In the genomic region with DNA sequence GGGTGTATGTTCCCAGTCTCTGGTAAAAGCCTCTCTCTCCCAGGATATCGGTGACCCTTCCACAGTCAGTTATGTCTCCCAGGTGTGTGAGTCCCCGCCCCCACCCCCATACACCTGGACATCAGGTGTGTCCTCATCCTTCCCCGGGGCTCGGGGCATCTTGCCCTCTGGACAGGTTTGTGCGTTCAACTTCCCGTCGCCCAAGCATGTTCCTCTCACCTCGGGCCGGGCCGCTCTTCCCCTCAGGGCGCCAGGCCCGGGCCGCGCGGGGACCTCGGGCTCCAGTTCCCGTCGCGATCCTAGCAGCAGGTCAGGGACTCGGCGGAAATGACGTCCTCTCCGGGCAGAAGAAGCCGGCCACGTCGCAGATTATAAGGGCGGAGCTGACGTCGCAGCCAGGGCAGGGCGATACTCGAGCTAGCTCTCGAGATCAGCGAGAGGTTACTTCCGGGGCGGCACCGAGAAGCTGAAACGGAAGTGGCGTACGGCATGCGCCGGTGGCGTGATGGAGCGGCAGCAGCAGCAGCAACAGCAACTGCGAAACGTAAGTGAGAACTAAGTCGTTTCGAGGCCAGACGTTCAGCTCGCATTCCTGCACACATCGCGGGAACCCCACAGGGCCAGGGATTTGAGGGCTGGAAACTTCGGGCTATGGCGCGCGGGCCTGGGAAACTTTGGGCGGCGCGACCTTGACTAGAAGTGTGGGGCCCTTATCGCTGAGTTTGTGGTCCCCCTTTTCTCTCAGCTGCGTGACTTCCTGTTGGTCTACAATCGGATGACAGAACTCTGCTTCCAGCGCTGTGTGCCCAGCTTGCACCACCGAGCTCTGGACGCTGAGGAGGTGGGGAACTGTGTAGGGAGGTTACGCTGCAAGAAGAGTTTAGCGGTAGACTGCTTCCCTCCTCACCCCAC, we compare ENCODE assay signal across 1 cellular context.
A peak's percentile ranks its signal among the peaks of the same experiment; 100 is the strongest.
TF ChIP-seq lines count a peak whose summit lies in the region.

A gene with protein sequence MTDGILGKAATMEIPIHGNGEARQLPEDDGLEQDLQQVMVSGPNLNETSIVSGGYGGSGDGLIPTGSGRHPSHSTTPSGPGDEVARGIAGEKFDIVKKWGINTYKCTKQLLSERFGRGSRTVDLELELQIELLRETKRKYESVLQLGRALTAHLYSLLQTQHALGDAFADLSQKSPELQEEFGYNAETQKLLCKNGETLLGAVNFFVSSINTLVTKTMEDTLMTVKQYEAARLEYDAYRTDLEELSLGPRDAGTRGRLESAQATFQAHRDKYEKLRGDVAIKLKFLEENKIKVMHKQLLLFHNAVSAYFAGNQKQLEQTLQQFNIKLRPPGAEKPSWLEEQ (minus strand): TSS at position 320 of the 912 bp plus-strand sequence. CDS start 910 bp downstream, outside the sequence.
A gene with protein sequence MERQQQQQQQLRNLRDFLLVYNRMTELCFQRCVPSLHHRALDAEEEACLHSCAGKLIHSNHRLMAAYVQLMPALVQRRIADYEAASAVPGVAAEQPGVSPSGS (plus strand): TSS at position 490 of the 912 bp plus-strand sequence. CDS start 16 bp downstream, at position 506.

TF ChIP-seq in HepG2, 621 proteins besides CTCF, POLR2A, EP300 and RAD21 (continued from another document and continues in another):
- TF ChIP-seq, protein P1, sequence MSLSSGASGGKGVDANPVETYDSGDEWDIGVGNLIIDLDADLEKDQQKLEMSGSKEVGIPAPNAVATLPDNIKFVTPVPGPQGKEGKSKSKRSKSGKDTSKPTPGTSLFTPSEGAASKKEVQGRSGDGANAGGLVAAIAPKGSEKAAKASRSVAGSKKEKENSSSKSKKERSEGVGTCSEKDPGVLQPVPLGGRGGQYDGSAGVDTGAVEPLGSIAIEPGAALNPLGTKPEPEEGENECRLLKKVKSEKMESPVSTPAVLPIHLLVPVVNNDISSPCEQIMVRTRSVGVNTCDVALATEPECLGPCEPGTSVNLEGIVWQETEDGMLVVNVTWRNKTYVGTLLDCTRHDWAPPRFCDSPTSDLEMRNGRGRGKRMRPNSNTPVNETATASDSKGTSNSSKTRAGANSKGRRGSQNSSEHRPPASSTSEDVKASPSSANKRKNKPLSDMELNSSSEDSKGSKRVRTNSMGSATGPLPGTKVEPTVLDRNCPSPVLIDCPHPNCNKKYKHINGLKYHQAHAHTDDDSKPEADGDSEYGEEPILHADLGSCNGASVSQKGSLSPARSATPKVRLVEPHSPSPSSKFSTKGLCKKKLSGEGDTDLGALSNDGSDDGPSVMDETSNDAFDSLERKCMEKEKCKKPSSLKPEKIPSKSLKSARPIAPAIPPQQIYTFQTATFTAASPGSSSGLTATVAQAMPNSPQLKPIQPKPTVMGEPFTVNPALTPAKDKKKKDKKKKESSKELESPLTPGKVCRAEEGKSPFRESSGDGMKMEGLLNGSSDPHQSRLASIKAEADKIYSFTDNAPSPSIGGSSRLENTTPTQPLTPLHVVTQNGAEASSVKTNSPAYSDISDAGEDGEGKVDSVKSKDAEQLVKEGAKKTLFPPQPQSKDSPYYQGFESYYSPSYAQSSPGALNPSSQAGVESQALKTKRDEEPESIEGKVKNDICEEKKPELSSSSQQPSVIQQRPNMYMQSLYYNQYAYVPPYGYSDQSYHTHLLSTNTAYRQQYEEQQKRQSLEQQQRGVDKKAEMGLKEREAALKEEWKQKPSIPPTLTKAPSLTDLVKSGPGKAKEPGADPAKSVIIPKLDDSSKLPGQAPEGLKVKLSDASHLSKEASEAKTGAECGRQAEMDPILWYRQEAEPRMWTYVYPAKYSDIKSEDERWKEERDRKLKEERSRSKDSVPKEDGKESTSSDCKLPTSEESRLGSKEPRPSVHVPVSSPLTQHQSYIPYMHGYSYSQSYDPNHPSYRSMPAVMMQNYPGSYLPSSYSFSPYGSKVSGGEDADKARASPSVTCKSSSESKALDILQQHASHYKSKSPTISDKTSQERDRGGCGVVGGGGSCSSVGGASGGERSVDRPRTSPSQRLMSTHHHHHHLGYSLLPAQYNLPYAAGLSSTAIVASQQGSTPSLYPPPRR (CRISPR knock-in tag; IDR thresholded peaks at IDR 0.05; ENCODE audit: borderline replicate concordance): no peak
- TF ChIP-seq SP5 (CRISPR knock-in tag; IDR thresholded peaks at IDR 0.05; ENCODE audit: borderline replicate concordance, low read depth) (0 out of 2 replicates have a peak, but pooled peaks have one; percentile 36), FOXP1 (IDR thresholded peaks at IDR 0.05) (no peak), FOXP1 (CRISPR knock-in tag; IDR thresholded peaks at IDR 0.05) (no peak), ZNF883 (CRISPR knock-in tag; IDR thresholded peaks at IDR 0.05; ENCODE audit: not compliant biosample characterization) (peak; percentile 56), TSC22D2 (CRISPR knock-in tag; IDR thresholded peaks at IDR 0.05; ENCODE audit: borderline replicate concordance) (no peak), KLF13 (CRISPR knock-in tag; IDR thresholded peaks at IDR 0.05) (0 out of 2 replicates have a peak, but pooled peaks have one; percentile 34), MBD4 (IDR thresholded peaks at IDR 0.05; ENCODE audit: borderline replicate concordance, low read length) (no peak), ZNF570 (CRISPR knock-in tag; IDR thresholded peaks at IDR 0.05; ENCODE audit: borderline replicate concordance) (no peak), ZNF598 (CRISPR knock-in tag; IDR thresholded peaks at IDR 0.05; ENCODE audit: borderline replicate concordance) (peak; percentile 77), ZC3H13 (CRISPR knock-in tag; IDR thresholded peaks at IDR 0.05) (0 out of 2 replicates have a peak, but pooled peaks have one; percentile 54), FIP1L1 (IDR thresholded peaks at IDR 0.05; ENCODE audit: borderline replicate concordance, insufficient read depth, low read depth, low read length) (no peak), ZNF205 (CRISPR knock-in tag; IDR thresholded peaks at IDR 0.05) (no peak), NFKB2 (CRISPR knock-in tag; IDR thresholded peaks at IDR 0.05; ENCODE audit: borderline replicate concordance) (no peak; the same call in 1 of the 2 replicates), ZNF629 (CRISPR knock-in tag; conservative IDR thresholded peaks at IDR 0.05) (no peak), CREB1 (IDR thresholded peaks at IDR 0.05) (peak; percentile 98), CREB1 (CRISPR knock-in tag; IDR thresholded peaks at IDR 0.05) (peak; percentile 99), ZNF224 (CRISPR knock-in tag; IDR thresholded peaks at IDR 0.05) (no peak), BRCA1 (CRISPR knock-in tag; IDR thresholded peaks at IDR 0.05) (0 out of 2 replicates have a peak, but pooled peaks have one; percentile 63), ZNF383 (CRISPR knock-in tag; IDR thresholded peaks at IDR 0.05; ENCODE audit: borderline replicate concordance) (peak; percentile 15; the same call in 1 of the 2 replicates), YEATS4 (CRISPR knock-in tag; IDR thresholded peaks at IDR 0.05; ENCODE audit: borderline replicate concordance) (peak; percentile 90; the same call in 1 of the 2 replicates), SRSF4 (IDR thresholded peaks at IDR 0.05; ENCODE audit: low read depth, low read length, poor library complexity, severe bottlenecking) (no peak), SRSF1 (optimal IDR thresholded peaks at IDR 0.05; ENCODE audit: low read depth, low read length) (peak; percentile 30), NCOA2 (CRISPR knock-in tag; IDR thresholded peaks at IDR 0.05) (no peak)
- TF ChIP-seq, protein P2, sequence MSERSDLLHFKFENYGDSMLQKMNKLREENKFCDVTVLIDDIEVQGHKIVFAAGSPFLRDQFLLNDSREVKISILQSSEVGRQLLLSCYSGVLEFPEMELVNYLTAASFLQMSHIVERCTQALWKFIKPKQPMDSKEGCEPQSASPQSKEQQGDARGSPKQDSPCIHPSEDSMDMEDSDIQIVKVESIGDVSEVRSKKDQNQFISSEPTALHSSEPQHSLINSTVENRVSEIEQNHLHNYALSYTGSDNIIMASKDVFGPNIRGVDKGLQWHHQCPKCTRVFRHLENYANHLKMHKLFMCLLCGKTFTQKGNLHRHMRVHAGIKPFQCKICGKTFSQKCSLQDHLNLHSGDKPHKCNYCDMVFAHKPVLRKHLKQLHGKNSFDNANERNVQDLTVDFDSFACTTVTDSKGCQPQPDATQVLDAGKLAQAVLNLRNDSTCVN (CRISPR knock-in tag; IDR thresholded peaks at IDR 0.05; ENCODE audit: borderline replicate concordance): peak; percentile 81; the same call in 1 of the 2 replicates
- TF ChIP-seq, protein P3, sequence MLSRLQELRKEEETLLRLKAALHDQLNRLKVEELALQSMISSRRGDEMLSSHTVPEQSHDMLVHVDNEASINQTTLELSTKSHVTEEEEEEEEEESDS (CRISPR knock-in tag; IDR thresholded peaks at IDR 0.05; ENCODE audit: borderline replicate concordance): no peak
- TF ChIP-seq, protein P4, sequence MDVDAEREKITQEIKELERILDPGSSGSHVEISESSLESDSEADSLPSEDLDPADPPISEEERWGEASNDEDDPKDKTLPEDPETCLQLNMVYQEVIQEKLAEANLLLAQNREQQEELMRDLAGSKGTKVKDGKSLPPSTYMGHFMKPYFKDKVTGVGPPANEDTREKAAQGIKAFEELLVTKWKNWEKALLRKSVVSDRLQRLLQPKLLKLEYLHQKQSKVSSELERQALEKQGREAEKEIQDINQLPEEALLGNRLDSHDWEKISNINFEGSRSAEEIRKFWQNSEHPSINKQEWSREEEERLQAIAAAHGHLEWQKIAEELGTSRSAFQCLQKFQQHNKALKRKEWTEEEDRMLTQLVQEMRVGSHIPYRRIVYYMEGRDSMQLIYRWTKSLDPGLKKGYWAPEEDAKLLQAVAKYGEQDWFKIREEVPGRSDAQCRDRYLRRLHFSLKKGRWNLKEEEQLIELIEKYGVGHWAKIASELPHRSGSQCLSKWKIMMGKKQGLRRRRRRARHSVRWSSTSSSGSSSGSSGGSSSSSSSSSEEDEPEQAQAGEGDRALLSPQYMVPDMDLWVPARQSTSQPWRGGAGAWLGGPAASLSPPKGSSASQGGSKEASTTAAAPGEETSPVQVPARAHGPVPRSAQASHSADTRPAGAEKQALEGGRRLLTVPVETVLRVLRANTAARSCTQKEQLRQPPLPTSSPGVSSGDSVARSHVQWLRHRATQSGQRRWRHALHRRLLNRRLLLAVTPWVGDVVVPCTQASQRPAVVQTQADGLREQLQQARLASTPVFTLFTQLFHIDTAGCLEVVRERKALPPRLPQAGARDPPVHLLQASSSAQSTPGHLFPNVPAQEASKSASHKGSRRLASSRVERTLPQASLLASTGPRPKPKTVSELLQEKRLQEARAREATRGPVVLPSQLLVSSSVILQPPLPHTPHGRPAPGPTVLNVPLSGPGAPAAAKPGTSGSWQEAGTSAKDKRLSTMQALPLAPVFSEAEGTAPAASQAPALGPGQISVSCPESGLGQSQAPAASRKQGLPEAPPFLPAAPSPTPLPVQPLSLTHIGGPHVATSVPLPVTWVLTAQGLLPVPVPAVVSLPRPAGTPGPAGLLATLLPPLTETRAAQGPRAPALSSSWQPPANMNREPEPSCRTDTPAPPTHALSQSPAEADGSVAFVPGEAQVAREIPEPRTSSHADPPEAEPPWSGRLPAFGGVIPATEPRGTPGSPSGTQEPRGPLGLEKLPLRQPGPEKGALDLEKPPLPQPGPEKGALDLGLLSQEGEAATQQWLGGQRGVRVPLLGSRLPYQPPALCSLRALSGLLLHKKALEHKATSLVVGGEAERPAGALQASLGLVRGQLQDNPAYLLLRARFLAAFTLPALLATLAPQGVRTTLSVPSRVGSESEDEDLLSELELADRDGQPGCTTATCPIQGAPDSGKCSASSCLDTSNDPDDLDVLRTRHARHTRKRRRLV (CRISPR knock-in tag; IDR thresholded peaks at IDR 0.05): peak; percentile 60; the same call in 1 of the 2 replicates
- TF ChIP-seq, protein P5, sequence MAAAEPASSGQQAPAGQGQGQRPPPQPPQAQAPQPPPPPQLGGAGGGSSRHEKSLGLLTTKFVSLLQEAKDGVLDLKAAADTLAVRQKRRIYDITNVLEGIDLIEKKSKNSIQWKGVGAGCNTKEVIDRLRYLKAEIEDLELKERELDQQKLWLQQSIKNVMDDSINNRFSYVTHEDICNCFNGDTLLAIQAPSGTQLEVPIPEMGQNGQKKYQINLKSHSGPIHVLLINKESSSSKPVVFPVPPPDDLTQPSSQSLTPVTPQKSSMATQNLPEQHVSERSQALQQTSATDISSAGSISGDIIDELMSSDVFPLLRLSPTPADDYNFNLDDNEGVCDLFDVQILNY (CRISPR knock-in tag; conservative IDR thresholded peaks at IDR 0.05): no peak
- TF ChIP-seq, protein P6, sequence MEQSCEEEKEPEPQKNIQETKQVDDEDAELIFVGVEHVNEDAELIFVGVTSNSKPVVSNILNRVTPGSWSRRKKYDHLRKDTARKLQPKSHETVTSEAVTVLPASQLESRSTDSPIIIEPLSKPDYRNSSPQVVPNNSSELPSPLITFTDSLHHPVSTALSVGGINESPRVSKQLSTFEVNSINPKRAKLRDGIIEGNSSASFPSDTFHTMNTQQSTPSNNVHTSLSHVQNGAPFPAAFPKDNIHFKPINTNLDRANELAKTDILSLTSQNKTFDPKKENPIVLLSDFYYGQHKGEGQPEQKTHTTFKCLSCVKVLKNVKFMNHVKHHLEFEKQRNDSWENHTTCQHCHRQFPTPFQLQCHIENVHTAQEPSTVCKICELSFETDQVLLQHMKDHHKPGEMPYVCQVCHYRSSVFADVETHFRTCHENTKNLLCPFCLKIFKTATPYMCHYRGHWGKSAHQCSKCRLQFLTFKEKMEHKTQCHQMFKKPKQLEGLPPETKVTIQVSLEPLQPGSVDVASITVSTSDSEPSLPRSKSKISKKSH (CRISPR knock-in tag; IDR thresholded peaks at IDR 0.05; ENCODE audit: borderline replicate concordance): no peak
- TF ChIP-seq, protein P7, sequence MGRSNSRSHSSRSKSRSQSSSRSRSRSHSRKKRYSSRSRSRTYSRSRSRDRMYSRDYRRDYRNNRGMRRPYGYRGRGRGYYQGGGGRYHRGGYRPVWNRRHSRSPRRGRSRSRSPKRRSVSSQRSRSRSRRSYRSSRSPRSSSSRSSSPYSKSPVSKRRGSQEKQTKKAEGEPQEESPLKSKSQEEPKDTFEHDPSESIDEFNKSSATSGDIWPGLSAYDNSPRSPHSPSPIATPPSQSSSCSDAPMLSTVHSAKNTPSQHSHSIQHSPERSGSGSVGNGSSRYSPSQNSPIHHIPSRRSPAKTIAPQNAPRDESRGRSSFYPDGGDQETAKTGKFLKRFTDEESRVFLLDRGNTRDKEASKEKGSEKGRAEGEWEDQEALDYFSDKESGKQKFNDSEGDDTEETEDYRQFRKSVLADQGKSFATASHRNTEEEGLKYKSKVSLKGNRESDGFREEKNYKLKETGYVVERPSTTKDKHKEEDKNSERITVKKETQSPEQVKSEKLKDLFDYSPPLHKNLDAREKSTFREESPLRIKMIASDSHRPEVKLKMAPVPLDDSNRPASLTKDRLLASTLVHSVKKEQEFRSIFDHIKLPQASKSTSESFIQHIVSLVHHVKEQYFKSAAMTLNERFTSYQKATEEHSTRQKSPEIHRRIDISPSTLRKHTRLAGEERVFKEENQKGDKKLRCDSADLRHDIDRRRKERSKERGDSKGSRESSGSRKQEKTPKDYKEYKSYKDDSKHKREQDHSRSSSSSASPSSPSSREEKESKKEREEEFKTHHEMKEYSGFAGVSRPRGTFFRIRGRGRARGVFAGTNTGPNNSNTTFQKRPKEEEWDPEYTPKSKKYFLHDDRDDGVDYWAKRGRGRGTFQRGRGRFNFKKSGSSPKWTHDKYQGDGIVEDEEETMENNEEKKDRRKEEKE (IDR thresholded peaks at IDR 0.05): no peak
- TF ChIP-seq, protein P8, sequence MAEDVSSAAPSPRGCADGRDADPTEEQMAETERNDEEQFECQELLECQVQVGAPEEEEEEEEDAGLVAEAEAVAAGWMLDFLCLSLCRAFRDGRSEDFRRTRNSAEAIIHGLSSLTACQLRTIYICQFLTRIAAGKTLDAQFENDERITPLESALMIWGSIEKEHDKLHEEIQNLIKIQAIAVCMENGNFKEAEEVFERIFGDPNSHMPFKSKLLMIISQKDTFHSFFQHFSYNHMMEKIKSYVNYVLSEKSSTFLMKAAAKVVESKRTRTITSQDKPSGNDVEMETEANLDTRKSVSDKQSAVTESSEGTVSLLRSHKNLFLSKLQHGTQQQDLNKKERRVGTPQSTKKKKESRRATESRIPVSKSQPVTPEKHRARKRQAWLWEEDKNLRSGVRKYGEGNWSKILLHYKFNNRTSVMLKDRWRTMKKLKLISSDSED (CRISPR knock-in tag; IDR thresholded peaks at IDR 0.05): no peak
